Comparison of ENCODE assay signal across 1 cellular context in the genomic region with DNA sequence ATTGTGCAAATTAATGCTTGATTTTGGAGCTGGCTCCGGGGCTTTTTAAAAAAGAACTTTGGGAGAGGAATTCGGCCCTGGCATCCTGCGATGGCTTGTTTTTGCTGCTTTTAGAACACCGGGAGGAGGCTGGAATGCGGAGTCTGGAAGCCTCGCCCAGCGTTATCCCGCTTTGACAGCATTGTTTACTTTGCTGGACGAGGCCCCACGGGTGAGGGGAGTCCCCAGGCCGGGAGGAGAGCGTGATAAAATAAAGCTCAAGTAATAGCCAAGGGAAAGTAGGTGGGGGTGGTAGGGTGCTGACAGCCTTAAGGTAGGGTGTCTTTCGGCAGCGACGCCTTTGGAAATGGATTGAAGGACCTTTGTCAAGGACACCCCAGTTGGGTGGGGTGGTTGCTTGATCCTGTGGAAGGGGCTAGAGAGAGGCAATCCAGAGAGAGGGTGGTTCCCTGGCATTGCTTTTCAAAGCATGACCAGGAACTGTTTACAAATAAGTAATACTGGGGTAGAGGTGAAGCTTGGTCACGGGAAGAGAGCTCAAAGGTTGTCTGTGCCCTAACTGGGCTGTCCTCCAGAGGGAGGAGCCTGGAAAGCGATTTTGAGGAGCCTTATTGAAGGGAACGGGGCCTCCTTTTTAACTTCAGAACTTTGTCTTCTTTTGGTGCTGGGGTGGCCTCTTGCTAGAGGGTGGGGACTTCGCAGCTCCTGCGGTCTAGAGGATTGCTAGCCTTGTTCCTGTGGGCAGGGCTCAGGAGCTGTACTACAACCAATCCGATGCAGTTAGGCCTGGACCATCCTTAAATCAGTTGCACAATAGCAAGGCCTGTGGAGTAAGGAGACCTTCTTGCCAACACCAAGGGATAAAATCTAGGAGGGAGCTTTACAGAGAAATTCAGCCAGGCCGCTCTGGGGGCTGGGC.
TF ChIP-seq lines count a peak whose summit lies in the region.

No MANE protein-coding gene starts in this region.

TF ChIP-seq in endothelial cell of umbilical vein, 7 proteins besides CTCF, POLR2A, EP300 and RAD21:
- TF ChIP-seq EZH2 (IDR thresholded peaks at IDR 0.05; ENCODE audit: borderline replicate concordance, low read depth, low read length, severe bottlenecking) (no peak), JUN (IDR thresholded peaks at IDR 0.05; ENCODE audit: borderline replicate concordance, insufficient read depth, insufficient read length, low read depth) (no peak), GATA2 (IDR thresholded peaks at IDR 0.05; ENCODE audit: insufficient read depth, insufficient read length, low read depth, low read length) (no peak), FOS (IDR thresholded peaks at IDR 0.05; ENCODE audit: borderline replicate concordance, insufficient read depth, low read length) (no peak), MYC (IDR thresholded peaks at IDR 0.05; ENCODE audit: low read depth, low read length) (no peak)
- TF ChIP-seq, protein P1, sequence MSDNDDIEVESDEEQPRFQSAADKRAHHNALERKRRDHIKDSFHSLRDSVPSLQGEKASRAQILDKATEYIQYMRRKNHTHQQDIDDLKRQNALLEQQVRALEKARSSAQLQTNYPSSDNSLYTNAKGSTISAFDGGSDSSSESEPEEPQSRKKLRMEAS (IDR thresholded peaks at IDR 0.05; ENCODE audit: insufficient read depth, insufficient read length) = no peak
TF ChIP-seq in endothelial cell of umbilical vein: peak in this region for 0.
